In genomic region chr5:76851713-76852369, GRCh38 we compare ENCODE assay signal across 1 cellular context.
TF ChIP-seq lines count a peak whose summit lies in the region.

No MANE protein-coding gene starts in this region.

TF ChIP-seq in HepG2, 621 proteins besides CTCF, POLR2A, EP300 and RAD21 (continued from another document):
- TF ChIP-seq ZBTB49 (CRISPR knock-in tag; IDR thresholded peaks at IDR 0.05; ENCODE audit: borderline replicate concordance) (no peak), ZNF790 (CRISPR knock-in tag; IDR thresholded peaks at IDR 0.05; ENCODE audit: borderline replicate concordance) (no peak), FUBP1 (CRISPR knock-in tag; IDR thresholded peaks at IDR 0.05; ENCODE audit: borderline replicate concordance) (no peak), MXD4 (CRISPR knock-in tag; IDR thresholded peaks at IDR 0.05) (no peak), ZNF513 (CRISPR knock-in tag; conservative IDR thresholded peaks at IDR 0.05) (no peak), CHCHD3 (CRISPR knock-in tag; IDR thresholded peaks at IDR 0.05) (no peak)
